22 cellular contexts compared by ENCODE assay signal in the genomic region with DNA sequence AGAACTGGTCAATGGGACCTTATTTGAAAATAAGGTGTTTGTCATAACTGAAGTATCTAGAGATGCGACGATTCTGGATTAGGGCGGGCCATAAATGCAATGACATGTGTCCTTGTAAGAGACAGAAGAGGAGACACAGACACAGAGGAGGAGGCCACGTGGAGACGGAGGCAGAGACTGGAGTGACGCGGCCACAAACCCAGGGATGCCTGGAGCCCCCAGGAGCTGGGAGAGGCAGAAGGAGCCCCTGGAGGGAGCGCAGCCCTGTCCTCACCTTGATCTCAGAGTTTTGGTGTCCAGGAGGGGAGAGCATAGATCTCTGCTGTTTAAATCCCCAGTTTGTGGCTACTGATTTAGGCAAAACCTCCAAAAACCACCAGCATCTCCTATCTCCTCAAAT. TPM values are rescaled to one million over a fixed set of nuclear protein-coding genes. Genes with fewer than 3 reads are reported as not detected.
A peak's percentile ranks its signal among the peaks of the same experiment; 100 is the strongest.
DNase-seq lines count a peak whose midpoint lies in the region; ATAC-seq and TF ChIP-seq lines count a peak whose summit lies in the region.
"Had no signal": no experiment of that assay in that cellular context is flagged by ENCODE, and none has a peak within 500 bp of the region (broad histone marks: within the 10 kb centered on the region; RNA-seq: fewer than 3 reads in every experiment).

No MANE protein-coding gene starts in this region.

- H3K27me3 Mint-ChIP-seq in activated naive CD8-positive, alpha-beta T cell treated with anti-CD3 and anti-CD28 coated beads, Interleukin-2, amount 10 ng/mL, durations not matched to agents 7 days and 5 days = no peaks in the 10 kb centered on the region
- peaks cover 4% of the 10 kb centered on the region for H3K27me3 Mint-ChIP-seq in activated naive CD8-positive, alpha-beta T cell treated with anti-CD3 and anti-CD28 coated beads, Interleukin-2, amount 50 U/mL, for 24 hours
- H3K27me3 Mint-ChIP-seq in endothelial cell (ENCODE audit: unreplicated experiment) = peaks cover 14% of the 10 kb centered on the region
- H3K27me3 Mint-ChIP-seq: CD4-positive, alpha-beta T cell had no signal

- H3K27me3 ChIP-seq in right lobe of liver (no peaks in the 10 kb centered on the region), spleen (replicated peaks in 1 of 7) (no peaks in the 10 kb centered on the region)
- H3K27me3 ChIP-seq: BE2C had no signal

- WGBS in right lobe of liver (ENCODE audit: insufficient coverage, low coverage, low lambda C conversion rate, missing lambda C conversion rate) = 95% methylated on average over 7 of the region's 8 CpGs
- 85 to 97% (median 89%) methylated on average over 8 of the region's 8 CpGs for WGBS in spleen, 5 donors

- intact Hi-C loops in right lobe of liver (cut with DNase I) = no loop called here
- intact Hi-C loops in spleen (cut with DNase I; ENCODE audit: low total_unique reads) = no loop called here

- peaks cover 17% of the 10 kb centered on the region for H3K36me3 Mint-ChIP-seq in activated naive CD8-positive, alpha-beta T cell treated with anti-CD3 and anti-CD28 coated beads, Interleukin-2, amount 10 ng/mL, durations not matched to agents 7 days and 5 days
- H3K36me3 Mint-ChIP-seq in activated naive CD8-positive, alpha-beta T cell treated with anti-CD3 and anti-CD28 coated beads, Interleukin-2, amount 50 U/mL, for 24 hours (ENCODE audit: low read depth) = peaks cover 28% of the 10 kb centered on the region
- peaks cover 31% of the 10 kb centered on the region for H3K36me3 Mint-ChIP-seq in endothelial cell (ENCODE audit: low read depth, unreplicated experiment)
- peaks cover 0 to 13% of the 10 kb centered on the region in 2 donors for H3K36me3 Mint-ChIP-seq in activated naive CD4-positive, alpha-beta T cell treated with anti-CD3 and anti-CD28 coated beads, Interleukin-2, amount 50 U/mL, for 72 hours

- DNase-seq in activated naive CD8-positive, alpha-beta T cell treated with anti-CD3 and anti-CD28 coated beads, Interleukin-2, amount 10 ng/mL, durations not matched to agents 7 days and 5 days = no peak
- no peak for DNase-seq in activated naive CD8-positive, alpha-beta T cell treated with anti-CD3 and anti-CD28 coated beads, Interleukin-2, amount 50 U/mL, for 24 hours
- DNase-seq in endothelial cell (ENCODE audit: low spot score) = no peak
- peak; percentile 9 to 28 (median 24) for DNase-seq in right lobe of liver
- DNase-seq in spleen = peak; percentile 64
- DNase-seq in Kasumi-1 (lab: John Stamatoyannopoulos, UW) = no peak
- DNase-seq in activated naive CD4-positive, alpha-beta T cell treated with anti-CD3 and anti-CD28 coated beads, Interleukin-2, amount 50 U/mL, for 72 hours (ENCODE audit: low spot score in 2 of 2) = no peak
- DNase-seq: BE2C; CD4-positive, alpha-beta T cell; DMS53; EL; GOT3; MM.1S; NCI-H1092 treated with DMSO at 0.1 percent for 48 hours; NCI-H146; NCI-H2029 treated with DMSO at 0.1 percent for 48 hours; NCI-H2171; NCI-H526; PC-9 had no signal

- H3K27ac ChIP-seq in right lobe of liver (no peak overlapping the region), spleen (no peak overlapping the region)
- H3K27ac ChIP-seq: PC-9 had no signal

- no peak overlapping the region for H3K4me3 ChIP-seq in right lobe of liver
- no peak overlapping the region for H3K4me3 ChIP-seq in spleen
- H3K4me3 ChIP-seq: GM12878, PC-9 had no signal

- no peaks in the 10 kb centered on the region for H3K9me3 Mint-ChIP-seq in activated naive CD8-positive, alpha-beta T cell treated with anti-CD3 and anti-CD28 coated beads, Interleukin-2, amount 10 ng/mL, durations not matched to agents 7 days and 5 days
- no peaks in the 10 kb centered on the region for H3K9me3 Mint-ChIP-seq in activated naive CD8-positive, alpha-beta T cell treated with anti-CD3 and anti-CD28 coated beads, Interleukin-2, amount 50 U/mL, for 24 hours
- no peaks in the 10 kb centered on the region for H3K9me3 Mint-ChIP-seq in endothelial cell (ENCODE audit: unreplicated experiment)
- no peaks in the 10 kb centered on the region for H3K9me3 Mint-ChIP-seq in activated naive CD4-positive, alpha-beta T cell treated with anti-CD3 and anti-CD28 coated beads, Interleukin-2, amount 50 U/mL, for 72 hours
- H3K9me3 Mint-ChIP-seq: CD4-positive, alpha-beta T cell had no signal

- peaks cover 9% of the 10 kb centered on the region for H3K4me1 Mint-ChIP-seq in activated naive CD8-positive, alpha-beta T cell treated with anti-CD3 and anti-CD28 coated beads, Interleukin-2, amount 10 ng/mL, durations not matched to agents 7 days and 5 days
- H3K4me1 Mint-ChIP-seq in activated naive CD8-positive, alpha-beta T cell treated with anti-CD3 and anti-CD28 coated beads, Interleukin-2, amount 50 U/mL, for 24 hours = peaks cover 11% of the 10 kb centered on the region
- H3K4me1 Mint-ChIP-seq in endothelial cell (ENCODE audit: unreplicated experiment) = peaks cover 3% of the 10 kb centered on the region

- TF ChIP-seq CTCF in endothelial cell (IDR thresholded peaks at IDR 0.05; ENCODE audit: unreplicated experiment) (no peak), right lobe of liver (IDR thresholded peaks at IDR 0.05) (no peak), spleen (IDR thresholded peaks at IDR 0.05 in 8 of 11, conservative IDR thresholded peaks at IDR 0.05 in 3 of 11) (no peak)

- peak overlapping the region; percentile 21 for H3K27ac Mint-ChIP-seq in activated naive CD8-positive, alpha-beta T cell treated with anti-CD3 and anti-CD28 coated beads, Interleukin-2, amount 10 ng/mL, durations not matched to agents 7 days and 5 days
- H3K27ac Mint-ChIP-seq in activated naive CD8-positive, alpha-beta T cell treated with anti-CD3 and anti-CD28 coated beads, Interleukin-2, amount 50 U/mL, for 24 hours = no peak overlapping the region
- peak overlapping the region; percentile 84 for H3K27ac Mint-ChIP-seq in endothelial cell (ENCODE audit: unreplicated experiment)
- H3K27ac Mint-ChIP-seq in activated naive CD4-positive, alpha-beta T cell treated with anti-CD3 and anti-CD28 coated beads, Interleukin-2, amount 50 U/mL, for 72 hours = peak overlapping the region in 1 of 2 donors; percentile 88
- H3K27ac Mint-ChIP-seq: CD4-positive, alpha-beta T cell had no signal

- ATAC-seq in activated naive CD8-positive, alpha-beta T cell treated with anti-CD3 and anti-CD28 coated beads, Interleukin-2, amount 10 ng/mL, durations not matched to agents 7 days and 5 days (ENCODE audit: low read depth) = no peak
- no peak for ATAC-seq in activated naive CD8-positive, alpha-beta T cell treated with anti-CD3 and anti-CD28 coated beads, Interleukin-2, amount 50 U/mL, for 24 hours
- ATAC-seq in right lobe of liver (no peak), HG03460 (IDR thresholded peaks at IDR 0.05; ENCODE audit: unreplicated experiment) (no peak)
- no peak for ATAC-seq in activated naive CD4-positive, alpha-beta T cell treated with anti-CD3 and anti-CD28 coated beads, Interleukin-2, amount 50 U/mL, for 72 hours
- ATAC-seq: GM12878, HCT116 had no signal

- TF ChIP-seq POLR2A in right lobe of liver (IDR thresholded peaks at IDR 0.05) (no peak), spleen (IDR thresholded peaks at IDR 0.05) (no peak)

- H3K9me3 ChIP-seq in right lobe of liver (no peaks in the 10 kb centered on the region), spleen (no peaks in the 10 kb centered on the region)
- H3K9me3 ChIP-seq: BE2C had no signal

- no peak overlapping the region for H3K4me3 Mint-ChIP-seq in activated naive CD8-positive, alpha-beta T cell treated with anti-CD3 and anti-CD28 coated beads, Interleukin-2, amount 10 ng/mL, durations not matched to agents 7 days and 5 days
- H3K4me3 Mint-ChIP-seq in activated naive CD8-positive, alpha-beta T cell treated with anti-CD3 and anti-CD28 coated beads, Interleukin-2, amount 50 U/mL, for 24 hours = no peak overlapping the region
- peak overlapping the region; percentile 79 for H3K4me3 Mint-ChIP-seq in endothelial cell (ENCODE audit: unreplicated experiment)
- H3K4me3 Mint-ChIP-seq: CD4-positive, alpha-beta T cell had no signal

- H3K36me3 ChIP-seq in right lobe of liver (peaks cover 0 to 46% (median 12%) of the 10 kb centered on the region in 4 donors), spleen (peaks cover 0 to 73% (median 61%) of the 10 kb centered on the region in 6 donors)

- POLR2A ChIA-PET in activated naive CD8-positive, alpha-beta T cell treated with anti-CD3 and anti-CD28 coated beads, Interleukin-2, amount 10 ng/mL, durations not matched to agents 7 days and 5 days (lab: Charles Lee) = no interaction called here

- H3K4me1 ChIP-seq in right lobe of liver (no peaks in the 10 kb centered on the region), spleen (peaks cover 0 to 19% (median 11%) of the 10 kb centered on the region in 6 donors)
- H3K4me1 ChIP-seq: BE2C had no signal

RNA-seq across cellular contexts. Expression of a gene that starts 5.0 kb away (rescaled TPM):
- 10 to 100 TPM; 63.1 to 64.5 TPM for total RNA-seq in activated naive CD8-positive, alpha-beta T cell treated with anti-CD3 and anti-CD28 coated beads, Interleukin-2, amount 10 ng/mL, durations not matched to agents 7 days and 5 days
- total RNA-seq in endothelial cell (ENCODE audit: unreplicated experiment) (47.2 TPM), right lobe of liver (10 to 100 TPM; 20.9 to 32.8 (median 23.2) TPM), spleen (10 to 100 TPM; 25.4 to 50.4 (median 37.6) TPM)
- polyA plus RNA-seq in spleen = 10 to 100 TPM; 43.8 to 69.4 (median 43.9) TPM
- total RNA-seq in activated naive CD4-positive, alpha-beta T cell treated with anti-CD3 and anti-CD28 coated beads, Interleukin-2, amount 50 U/mL, for 72 hours = 10 to 100 TPM; 57.1 to 61.6 TPM

RNA-seq across cellular contexts. Expression of a gene that starts 32.4 kb away (rescaled TPM):
- 10 to 100 TPM; 57.3 to 61.2 TPM for total RNA-seq in activated naive CD8-positive, alpha-beta T cell treated with anti-CD3 and anti-CD28 coated beads, Interleukin-2, amount 10 ng/mL, durations not matched to agents 7 days and 5 days
- total RNA-seq in endothelial cell (ENCODE audit: unreplicated experiment) (21.7 TPM), right lobe of liver (10 to 100 TPM in 1 of 6 experiments, 1 to 10 TPM in 5; 3.4 to 11.2 (median 5.1) TPM), spleen (10 to 100 TPM; 13.0 to 35.0 (median 24.3) TPM)
- polyA plus RNA-seq in spleen = 10 to 100 TPM in 2 of 3 donors, 1 to 10 TPM in 1; 9.9 to 21.3 (median 11.5) TPM
- total RNA-seq in activated naive CD4-positive, alpha-beta T cell treated with anti-CD3 and anti-CD28 coated beads, Interleukin-2, amount 50 U/mL, for 72 hours = 100 to 1,000 TPM in 1 of 2 donors, 10 to 100 TPM in 1; 61.4 to 118 TPM

Comparison
In these comparisons a context has a peak if more than half of its experiments do, and no peak if none do; other contexts are left out.
1. DNase-seq: peak in right lobe of liver (3 of 3) and spleen (single experiment); none in activated naive CD8-positive, alpha-beta T cell treated with anti-CD3 and anti-CD28 coated beads, Interleukin-2, amount 10 ng/mL, durations not matched to agents 7 days and 5 days (single experiment), activated naive CD8-positive, alpha-beta T cell treated with anti-CD3 and anti-CD28 coated beads, Interleukin-2, amount 50 U/mL, for 24 hours (single experiment), endothelial cell (single experiment), Kasumi-1 (0 of 2) and activated naive CD4-positive, alpha-beta T cell treated with anti-CD3 and anti-CD28 coated beads, Interleukin-2, amount 50 U/mL, for 72 hours (0 of 2).